Comparison of ENCODE assay signal across 1 cellular context in genomic region chr12:131959641-131960589, GRCh38.
TF ChIP-seq lines count a peak whose summit lies in the region.

No MANE protein-coding gene starts in this region.

TF ChIP-seq in HEK293, 187 proteins besides CTCF, POLR2A, EP300 and RAD21 (continued from another document):
- no peak for TF ChIP-seq ZNF223 (tag by site-specific recombination; IDR thresholded peaks at IDR 0.05)
